In genomic region chr21:34882719-34883131, GRCh38 we compare ENCODE assay signal across 8 cellular contexts.
DNase-seq lines count a peak whose midpoint lies in the region; TF ChIP-seq lines count a peak whose summit lies in the region.

No MANE protein-coding gene starts in this region.

- TF ChIP-seq EP300 in transverse colon (IDR thresholded peaks at IDR 0.05; ENCODE audit: low read depth) (no peak), ovary (IDR thresholded peaks at IDR 0.05) (no peak)

- H3K4me3 ChIP-seq in OCI-LY7 (ENCODE audit: low read depth, low read length, poor library complexity, severe bottlenecking) (no peak overlapping the region), fibroblast of lung (replicated peaks in 1 of 4; ENCODE audit: control extremely low read depth in 1 of 4, insufficient read depth in 1 of 4, low read depth in 3 of 4, low read length in 4 of 4) (peak overlapping the region; percentile 51 to 100 (median 70)), transverse colon (no peak overlapping the region), ovary (no peak overlapping the region)

- H3K27ac ChIP-seq in OCI-LY7 (ENCODE audit: low read depth, low read length, poor library complexity, severe bottlenecking) (no peak overlapping the region), fibroblast of lung (ENCODE audit: insufficient read depth, low read length) (peak overlapping the region; percentile 92), transverse colon (peak overlapping the region; percentile 95 to 99 (median 97)), ovary (no peak overlapping the region)

- BruUV-seq in OCI-LY7 (replicated peaks; lab: Mats Ljungman, UMichigan) = no TSS peak

- no peak for DNase-seq in activated naive CD4-positive, alpha-beta T cell treated with anti-CD3 and anti-CD28 coated beads, Interleukin-2, amount 10 ng/mL, durations not matched to agents 7 days and 5 days
- no peak for DNase-seq in activated naive CD4-positive, alpha-beta T cell treated with Interleukin-2 at 50 U/mL for 16 hours
- DNase-seq in OCI-LY7 (ENCODE audit: low spot score) (peak; percentile 28), fibroblast of lung (ENCODE audit: low read depth in 2 of 2) (no peak), transverse colon (no peak), NCI-H446 (lab: John Stamatoyannopoulos, UW) (no peak), NCI-H1436 treated with DMSO at 0.1 percent for 48 hours (lab: John Stamatoyannopoulos, UW) (no peak), ovary (no peak)

- TF ChIP-seq CTCF in OCI-LY7 (conservative IDR thresholded peaks at IDR 0.05; ENCODE audit: low read length) (no peak), fibroblast of lung (conservative IDR thresholded peaks at IDR 0.05 in 1 of 2, IDR thresholded peaks at IDR 0.05 in 1 of 2; ENCODE audit: low read depth in 1 of 2, low read length in 2 of 2) (no peak), transverse colon (IDR thresholded peaks at IDR 0.05) (no peak), ovary (IDR thresholded peaks at IDR 0.05) (no peak)

- peak overlapping the region; percentile 15 for H3K27ac Mint-ChIP-seq in activated naive CD4-positive, alpha-beta T cell treated with anti-CD3 and anti-CD28 coated beads, Interleukin-2, amount 10 ng/mL, durations not matched to agents 7 days and 5 days

- H3K36me3 ChIP-seq in OCI-LY7 (ENCODE audit: insufficient read depth, low read length) (peaks cover 39% of the 10 kb centered on the region; the same call in 1 of the 2 replicates), fibroblast of lung (ENCODE audit: control insufficient read depth, insufficient read depth, low read length) (peaks cover 6% of the 10 kb centered on the region), transverse colon (peaks cover 0 to 5% (median 0%) of the 10 kb centered on the region in 4 donors), ovary (no peaks in the 10 kb centered on the region)

- peak overlapping the region; percentile 27 for H3K4me3 Mint-ChIP-seq in activated naive CD4-positive, alpha-beta T cell treated with anti-CD3 and anti-CD28 coated beads, Interleukin-2, amount 10 ng/mL, durations not matched to agents 7 days and 5 days

- peaks cover 27% of the 10 kb centered on the region for H3K4me1 ChIP-seq in OCI-LY7 (ENCODE audit: insufficient read depth, low read length, poor library complexity, severe bottlenecking)
- H3K4me1 ChIP-seq in fibroblast of lung (ENCODE audit: control insufficient read depth, extremely low read depth, insufficient read depth, low read length) = peaks cover 15% of the 10 kb centered on the region
- H3K4me1 ChIP-seq in transverse colon = peaks cover 0 to 62% (median 32%) of the 10 kb centered on the region in 4 donors
- peaks cover 3% of the 10 kb centered on the region for H3K4me1 ChIP-seq in ovary (ENCODE audit: insufficient read depth)

- H3K79me2 ChIP-seq in OCI-LY7 (ENCODE audit: insufficient read depth, low read depth, low read length) (no peaks in the 10 kb centered on the region; the same call in 1 of the 2 replicates), fibroblast of lung (ENCODE audit: control insufficient read depth, insufficient read depth, low read length) (peaks cover 94% of the 10 kb centered on the region)

- H3K27me3 Mint-ChIP-seq in activated naive CD4-positive, alpha-beta T cell treated with anti-CD3 and anti-CD28 coated beads, Interleukin-2, amount 10 ng/mL, durations not matched to agents 7 days and 5 days = no peaks in the 10 kb centered on the region

- no peaks in the 10 kb centered on the region for H3K9me2 ChIP-seq in OCI-LY7 (ENCODE audit: insufficient read depth, low read length)

- H3K4me1 Mint-ChIP-seq in activated naive CD4-positive, alpha-beta T cell treated with anti-CD3 and anti-CD28 coated beads, Interleukin-2, amount 10 ng/mL, durations not matched to agents 7 days and 5 days = peaks cover 69% of the 10 kb centered on the region

- H2AFZ ChIP-seq in OCI-LY7 (ENCODE audit: low read length) (no peak overlapping the region), fibroblast of lung (ENCODE audit: low read length) (no peak overlapping the region)

- intact Hi-C loops in OCI-LY7 (cut with micrococcal nuclease; ENCODE audit: unreplicated experiment) (no loop called here), transverse colon (cut with DNase I; ENCODE audit: low total_unique reads) (loop anchor here (10.0 kb wide), 2 partner anchors 88 to 138 kb away; no protein-coding TSS in a partner anchor), ovary (cut with DNase I) (loop anchor here in 1 of 4 donors (10.0 kb wide), 1 partner anchor 138 kb away; no protein-coding TSS in a partner anchor)

- CTCF ChIA-PET in activated naive CD4-positive, alpha-beta T cell treated with anti-CD3 and anti-CD28 coated beads, Interleukin-2, amount 10 ng/mL, durations not matched to agents 7 days and 5 days (lab: Charles Lee) = no interaction called here
- CTCF ChIA-PET in OCI-LY7 (lab: Charles Lee; ENCODE audit: unreplicated experiment) = no interaction called here

- peaks cover 23% of the 10 kb centered on the region; the same call in 1 of the 2 replicates for H4K20me1 ChIP-seq in OCI-LY7 (ENCODE audit: insufficient read depth, low read length)
- no peaks in the 10 kb centered on the region for H4K20me1 ChIP-seq in fibroblast of lung (ENCODE audit: control insufficient read depth, extremely low read depth, insufficient read depth, low read length)

- WGBS in transverse colon (ENCODE audit: low coverage in 1 of 2), 2 donors = 36 to 37% methylated on average over 2 of the region's 2 CpGs
- 70 to 76% (median 76%) methylated on average over 2 of the region's 2 CpGs for WGBS in ovary, 3 donors

- POLR2A ChIA-PET in OCI-LY7 (lab: Charles Lee) = interaction anchor here (0.6 to 1.2 kb wide), 5 partner anchors 34 to 1159 kb away, joined by 3 to 6 read pairs (median 3); no protein-coding TSS in a partner anchor

- TF ChIP-seq POLR2A in transverse colon (IDR thresholded peaks at IDR 0.05) = no peak
- no peak for TF ChIP-seq POLR2A in ovary (IDR thresholded peaks at IDR 0.05)

- no peaks in the 10 kb centered on the region for H3K9me3 Mint-ChIP-seq in activated naive CD4-positive, alpha-beta T cell treated with anti-CD3 and anti-CD28 coated beads, Interleukin-2, amount 10 ng/mL, durations not matched to agents 7 days and 5 days

- no peaks in the 10 kb centered on the region for H3K27me3 ChIP-seq in fibroblast of lung (ENCODE audit: control insufficient read depth, insufficient read depth, low read length)
- H3K27me3 ChIP-seq in transverse colon = peaks cover 15% of the 10 kb centered on the region
- peaks cover 5% of the 10 kb centered on the region for H3K27me3 ChIP-seq in ovary

- H3K9ac ChIP-seq in fibroblast of lung (ENCODE audit: insufficient read depth, low read length) = peak overlapping the region; percentile 62

- H3K9me3 ChIP-seq in OCI-LY7 (ENCODE audit: low read length) (no peaks in the 10 kb centered on the region), fibroblast of lung (ENCODE audit: control insufficient read depth, insufficient read depth, low read depth, low read length) (no peaks in the 10 kb centered on the region), transverse colon (no peaks in the 10 kb centered on the region), ovary (no peaks in the 10 kb centered on the region)

- peak overlapping the region; percentile 32 for H3K4me2 ChIP-seq in OCI-LY7 (ENCODE audit: low read length)
- peak overlapping the region; percentile 89 for H3K4me2 ChIP-seq in fibroblast of lung (ENCODE audit: extremely low read depth, insufficient read depth, low read length)

- in situ Hi-C loops in transverse colon (cut with MboI; ENCODE audit: low pct_ligation_motif_present in 1 of 4, low pct_unique_long_range_greater_than_20kb in 1 of 4, low sequenced_read_pairs in 3 of 4) = loop anchor here in 3 of 4 donors (10.0 to 25.0 kb wide), 4 partner anchors 138 to 1055 kb away; no protein-coding TSS in a partner anchor

- peaks cover 34% of the 10 kb centered on the region for H3K36me3 Mint-ChIP-seq in activated naive CD4-positive, alpha-beta T cell treated with anti-CD3 and anti-CD28 coated beads, Interleukin-2, amount 10 ng/mL, durations not matched to agents 7 days and 5 days

Comparison
In these comparisons a context has a peak if more than half of its experiments do, and no peak if none do; other contexts are left out.
1. H3K27ac ChIP-seq: peak in fibroblast of lung (single experiment) and transverse colon (4 of 4); none in OCI-LY7 (single experiment) and ovary (0 of 2).
2. H3K4me3 ChIP-seq: peak in fibroblast of lung (4 of 4); none in OCI-LY7 (single experiment), transverse colon (0 of 4) and ovary (single experiment).